In the genomic region with DNA sequence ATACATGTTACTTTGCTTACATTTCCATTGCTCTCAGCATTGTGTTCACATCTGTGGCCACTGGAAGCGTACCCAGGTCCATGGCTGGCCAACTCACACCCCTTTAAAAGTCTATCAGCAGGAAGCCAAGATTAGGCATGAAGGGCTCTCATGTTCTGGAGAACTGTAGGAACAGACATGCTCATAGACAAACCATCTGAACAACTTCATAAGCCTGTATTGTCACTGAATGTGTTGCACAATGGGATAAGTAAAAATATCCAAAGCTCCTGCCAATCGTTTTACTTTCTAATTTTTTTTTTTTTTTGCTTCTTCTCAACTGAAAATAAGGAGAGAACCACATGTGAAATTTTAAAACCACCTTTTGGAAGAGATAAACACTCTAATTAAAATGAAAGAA, we compare ENCODE assay signal across 21 cellular contexts. TPM values are rescaled to one million over a fixed set of nuclear protein-coding genes. Genes with fewer than 3 reads are reported as not detected.
DNase-seq lines count a peak whose midpoint lies in the region; ATAC-seq and TF ChIP-seq lines count a peak whose summit lies in the region.
"Had no signal": no experiment of that assay in that cellular context is flagged by ENCODE, and none has a peak within 500 bp of the region (broad histone marks: within the 10 kb centered on the region; RNA-seq: fewer than 3 reads in every experiment).

No MANE protein-coding gene starts in this region.

- H3K27me3 ChIP-seq in stomach, result no peaks in the 10 kb centered on the region
- H3K27me3 ChIP-seq: vagina had no signal

- H3K27ac Mint-ChIP-seq in activated naive CD8-positive, alpha-beta T cell, result peak overlapping the region; percentile 77
- no peak overlapping the region for H3K27ac Mint-ChIP-seq in activated naive CD8-positive, alpha-beta T cell treated with anti-CD3 and anti-CD28 coated beads for 36 hours
- H3K27ac Mint-ChIP-seq: stimulated activated memory B cell treated with anti-CD40 and anti-IgM and Interleukin-4, amounts not matched to agents 10 μg/mL and 1 μg/mL and 100 μg/mL, for 72 hours; T-helper 2 cell treated with Interferon-gamma antibody and Interleukin-4, amounts not matched to agents 5 μg/mL and 100 μg/mL, for 36 hours had no signal

- no peaks in the 10 kb centered on the region for H3K9me3 Mint-ChIP-seq in activated naive CD8-positive, alpha-beta T cell (ENCODE audit: low read depth)
- no peaks in the 10 kb centered on the region for H3K9me3 Mint-ChIP-seq in activated naive CD8-positive, alpha-beta T cell treated with anti-CD3 and anti-CD28 coated beads for 36 hours
- H3K9me3 Mint-ChIP-seq: activated naive CD4-positive, alpha-beta T cell treated with anti-CD3 and anti-CD28 coated beads, Interleukin-2, amount 50 U/mL, for 72 hours; CD4-positive, alpha-beta memory T cell; stimulated activated memory B cell treated with anti-CD40 and anti-IgM and Interleukin-4, amounts not matched to agents 10 μg/mL and 1 μg/mL and 100 μg/mL, for 72 hours; T-helper 2 cell treated with Interferon-gamma antibody and Interleukin-4, amounts not matched to agents 5 μg/mL and 100 μg/mL, for 36 hours had no signal

- H3K4me1 Mint-ChIP-seq in activated naive CD8-positive, alpha-beta T cell (ENCODE audit: low read depth), result peaks cover 65% of the 10 kb centered on the region
- peaks cover 41% of the 10 kb centered on the region for H3K4me1 Mint-ChIP-seq in activated naive CD8-positive, alpha-beta T cell treated with anti-CD3 and anti-CD28 coated beads for 36 hours

- intact Hi-C loops in stomach (cut with DNase I; ENCODE audit: low total_unique reads), result no loop called here

- peak overlapping the region in 3 of 5 donors; percentile 14 to 47 (median 23) for H3K27ac ChIP-seq in stomach
- H3K27ac ChIP-seq: PC-9, skin epidermis, vagina had no signal

- DNase-seq in activated naive CD8-positive, alpha-beta T cell treated with anti-CD3 and anti-CD28 coated beads for 36 hours, result no peak
- DNase-seq in NB4 (ENCODE audit: low read depth) (peak; percentile 36), fibroblast of gingiva (ENCODE audit: low read depth) (peak; percentile 18), stomach (peak; percentile 39), RKO (ENCODE audit: low spot score) (no peak)
- DNase-seq: CD4-positive, alpha-beta memory T cell; effector CD4-positive, alpha-beta T cell; NCI-H1105; NCI-H2081 treated with DMSO at 0.1 percent for 48 hours; NCI-H446; PC-9; stimulated activated CD4-positive, alpha-beta T cell treated with anti-CD3 and anti-CD28 coated beads, Interleukin-1b, Interleukin-23, amount 100 ng/mL, for 48 hours had no signal

- TF ChIP-seq CTCF in NB4 (IDR thresholded peaks at IDR 0.05; ENCODE audit: low read depth, low read length), result no peak
- no peak for TF ChIP-seq CTCF in stomach (IDR thresholded peaks at IDR 0.05)

- H3K36me3 Mint-ChIP-seq in activated naive CD8-positive, alpha-beta T cell, result peaks cover 22% of the 10 kb centered on the region
- peaks cover 29% of the 10 kb centered on the region for H3K36me3 Mint-ChIP-seq in activated naive CD8-positive, alpha-beta T cell treated with anti-CD3 and anti-CD28 coated beads for 36 hours

- no peak for TF ChIP-seq POLR2A in NB4 (IDR thresholded peaks at IDR 0.05; ENCODE audit: extremely low read depth, insufficient read length)
- TF ChIP-seq POLR2A in stomach (IDR thresholded peaks at IDR 0.05), result no peak

- H3K4me3 ChIP-seq in NB4 (ENCODE audit: low read depth, low read length) (no peak overlapping the region), stomach (no peak overlapping the region)
- H3K4me3 ChIP-seq: PC-9, skin epidermis, thoracic aorta, vagina had no signal

- H3K4me3 Mint-ChIP-seq in activated naive CD8-positive, alpha-beta T cell, result no peak overlapping the region
- no peak overlapping the region for H3K4me3 Mint-ChIP-seq in activated naive CD8-positive, alpha-beta T cell treated with anti-CD3 and anti-CD28 coated beads for 36 hours
- H3K4me3 Mint-ChIP-seq: stimulated activated memory B cell treated with anti-CD40 and anti-IgM and Interleukin-4, amounts not matched to agents 10 μg/mL and 1 μg/mL and 100 μg/mL, for 72 hours; T-helper 2 cell treated with Interferon-gamma antibody and Interleukin-4, amounts not matched to agents 5 μg/mL and 100 μg/mL, for 36 hours had no signal

- WGBS in stomach, 5 donors, result 29 to 68% (median 45%) methylated on average over 2 of the region's 2 CpGs

- TF ChIP-seq EP300 in stomach (IDR thresholded peaks at IDR 0.05), result no peak

- H3K4me1 ChIP-seq in stomach, result peaks cover 26 to 74% (median 51%) of the 10 kb centered on the region in 4 donors

- no peak for ATAC-seq in GM19328 (IDR thresholded peaks at IDR 0.05; ENCODE audit: unreplicated experiment)
- ATAC-seq: activated naive CD4-positive, alpha-beta T cell treated with anti-CD3 and anti-CD28 coated beads, Interleukin-2, amount 50 U/mL, for 72 hours; HCT116; stimulated activated memory B cell treated with anti-CD40 and anti-IgM and Interleukin-4, amounts not matched to agents 10 μg/mL and 1 μg/mL and 100 μg/mL, for 72 hours had no signal

- H3K36me3 ChIP-seq in stomach, result peaks cover 9 to 37% (median 35%) of the 10 kb centered on the region in 4 donors

- H3K27me3 Mint-ChIP-seq in activated naive CD8-positive, alpha-beta T cell, result no peaks in the 10 kb centered on the region
- no peaks in the 10 kb centered on the region for H3K27me3 Mint-ChIP-seq in activated naive CD8-positive, alpha-beta T cell treated with anti-CD3 and anti-CD28 coated beads for 36 hours
- H3K27me3 Mint-ChIP-seq: CD4-positive, alpha-beta memory T cell; stimulated activated memory B cell treated with anti-CD40 and anti-IgM and Interleukin-4, amounts not matched to agents 10 μg/mL and 1 μg/mL and 100 μg/mL, for 72 hours had no signal

- no peaks in the 10 kb centered on the region for H3K9me3 ChIP-seq in stomach
- H3K9me3 ChIP-seq: thoracic aorta, vagina had no signal

RNA-seq across cellular contexts. Expression of a gene that starts 6.4 kb away (rescaled TPM):
- 1,000 to 10,000 TPM; 2,276 to 2,343 TPM for total RNA-seq in activated naive CD8-positive, alpha-beta T cell treated with anti-CD3 and anti-CD28 coated beads for 36 hours
- 1,000 to 10,000 TPM in 2 of 5 donors, 100 to 1,000 TPM in 2, 10 to 100 TPM in 1; 99.1 to 1,684 (median 575) TPM for total RNA-seq in stomach
- 1,000 to 10,000 TPM; 1,998 to 2,495 (median 2,423) TPM for polyA plus RNA-seq in stomach

RNA-seq across cellular contexts. Expression of a gene that starts 44.9 kb away (rescaled TPM):
- 10 to 100 TPM; 57.3 to 63.5 TPM for total RNA-seq in activated naive CD8-positive, alpha-beta T cell treated with anti-CD3 and anti-CD28 coated beads for 36 hours
- total RNA-seq in stomach, result 10 to 100 TPM in 3 of 5 donors, 1 to 10 TPM in 2; 8.0 to 26.3 (median 17.1) TPM
- polyA plus RNA-seq in stomach, result 1 to 10 TPM; 2.1 to 5.7 (median 2.4) TPM
- polyA plus RNA-seq: CD4-positive, alpha-beta memory T cell had no signal

Comparison
In these comparisons a context has a peak if more than half of its experiments do, and no peak if none do; other contexts are left out.
1. DNase-seq: peak in NB4 (single experiment), fibroblast of gingiva (single experiment) and stomach (single experiment); none in activated naive CD8-positive, alpha-beta T cell treated with anti-CD3 and anti-CD28 coated beads for 36 hours (single experiment) and RKO (single experiment).